33 cellular contexts compared by ENCODE assay signal in the genomic region with DNA sequence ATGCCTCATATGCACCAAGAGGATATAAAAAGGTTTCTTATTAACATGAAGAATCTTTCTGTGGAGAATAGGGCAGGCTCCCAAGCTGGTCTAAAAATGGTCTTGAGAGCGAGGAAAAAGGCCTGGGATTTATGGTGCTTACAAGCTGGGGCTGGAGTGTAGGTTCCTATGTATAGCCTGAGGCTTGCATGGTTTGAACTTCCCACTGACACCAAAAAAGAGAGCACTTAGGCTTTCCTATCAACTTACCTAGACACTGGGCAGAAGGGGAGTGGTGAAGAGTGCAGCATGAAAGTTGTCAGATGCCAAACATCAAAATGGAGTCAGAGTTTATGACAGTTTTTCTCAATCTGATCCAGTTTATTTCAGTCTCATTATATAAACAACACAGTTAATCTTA.
"Had no signal": no experiment of that assay in that cellular context is flagged by ENCODE, and none has a peak within 500 bp of the region (broad histone marks: within the 10 kb centered on the region; RNA-seq: fewer than 3 reads in every experiment).

No MANE protein-coding gene starts in this region.

- H3K27ac Mint-ChIP-seq: activated B cell treated with CpG ODN at 0.5 μM for 24 hours; activated CD4-positive, alpha-beta memory T cell treated with anti-CD3 and anti-CD28 coated beads for 36 hours; activated CD4-positive, alpha-beta T cell treated with anti-CD3 and anti-CD28 coated beads, Interleukin-2, amount 10 ng/mL, durations not matched to agents 24 days and 14 days; activated CD8-positive, alpha-beta T cell treated with anti-CD3 and anti-CD28 coated beads for 36 hours; activated naive CD4-positive, alpha-beta T cell treated with anti-CD3 and anti-CD28 coated beads for 36 hours; activated naive CD4-positive, alpha-beta T cell treated with anti-CD3 and anti-CD28 coated beads, Interleukin-2, amount 50 U/mL, for 72 hours; activated naive CD8-positive, alpha-beta T cell treated with anti-CD3 and anti-CD28 coated beads for 36 hours; activated T-cell treated with anti-CD3 and anti-CD28 coated beads, Interleukin-2, amount 50 U/mL, for 72 hours; activated T-helper 1 cell treated with anti-CD3 and anti-CD28 coated beads, Interleukin-12 subunit alpha, Interleukin-12 subunit beta, Interleukin-2, Interleukin-4 antibody, amounts not matched to agents 30 ng/mL and 10 ng/mL and 1 ng/mL, durations not matched to agents 14 hours and 24 hours and 36 hours; activated T-helper 17 cell treated with anti-CD3 and anti-CD28 coated beads, Interleukin-2, amount 50 U/mL, for 72 hours; T-helper 1 cell treated with Interleukin-12 subunit alpha and Interleukin-12 subunit beta and Interleukin-4 antibody, amounts not matched to agents 30 μg/mL and 1 μg/mL, for 36 hours; T-helper 2 cell treated with Interferon-gamma antibody and Interleukin-4, amounts not matched to agents 5 μg/mL and 100 μg/mL, for 36 hours had no signal

- H3K4me3 Mint-ChIP-seq: activated B cell treated with CpG ODN at 0.5 μM for 24 hours; activated CD4-positive, alpha-beta memory T cell treated with anti-CD3 and anti-CD28 coated beads for 36 hours; activated CD4-positive, alpha-beta T cell treated with anti-CD3 and anti-CD28 coated beads, Interleukin-2, amount 10 ng/mL, durations not matched to agents 24 days and 14 days; activated CD8-positive, alpha-beta T cell treated with anti-CD3 and anti-CD28 coated beads for 36 hours; activated naive CD4-positive, alpha-beta T cell treated with anti-CD3 and anti-CD28 coated beads for 36 hours; activated naive CD8-positive, alpha-beta T cell treated with anti-CD3 and anti-CD28 coated beads for 36 hours; activated T-cell treated with anti-CD3 and anti-CD28 coated beads, Interleukin-2, amount 50 U/mL, for 4 hours; activated T-cell treated with anti-CD3 and anti-CD28 coated beads, Interleukin-2, amount 50 U/mL, for 72 hours; activated T-helper 1 cell treated with anti-CD3 and anti-CD28 coated beads, Interleukin-12 subunit alpha, Interleukin-12 subunit beta, Interleukin-2, Interleukin-4 antibody, amounts not matched to agents 30 ng/mL and 10 ng/mL and 1 ng/mL, durations not matched to agents 14 hours and 24 hours and 36 hours; activated T-helper 17 cell treated with anti-CD3 and anti-CD28 coated beads, Interleukin-2, amount 50 U/mL, for 72 hours; T-helper 1 cell treated with Interleukin-12 subunit alpha and Interleukin-12 subunit beta and Interleukin-4 antibody, amounts not matched to agents 30 μg/mL and 1 μg/mL, for 36 hours; T-helper 2 cell treated with Interferon-gamma antibody and Interleukin-4, amounts not matched to agents 5 μg/mL and 100 μg/mL, for 36 hours had no signal

- ATAC-seq: activated CD8-positive, alpha-beta T cell treated with anti-CD3 and anti-CD28 coated beads for 36 hours; activated naive CD4-positive, alpha-beta T cell treated with anti-CD3 and anti-CD28 coated beads, Interleukin-2, amount 50 U/mL, for 72 hours; activated T-cell treated with anti-CD3 and anti-CD28 coated beads, Interleukin-2, amount 50 U/mL, for 4 hours; activated T-cell treated with anti-CD3 and anti-CD28 coated beads, Interleukin-2, amount 50 U/mL, for 72 hours; activated T-helper 17 cell treated with anti-CD3 and anti-CD28 coated beads, Interleukin-2, amount 50 U/mL, for 72 hours; body of pancreas had no signal

- H3K36me3 Mint-ChIP-seq: activated CD4-positive, alpha-beta memory T cell treated with anti-CD3 and anti-CD28 coated beads for 36 hours; activated naive CD4-positive, alpha-beta T cell treated with anti-CD3 and anti-CD28 coated beads, Interleukin-2, amount 50 U/mL, for 72 hours; activated naive CD8-positive, alpha-beta T cell treated with anti-CD3 and anti-CD28 coated beads for 36 hours had no signal

- DNase-seq: activated B cell treated with CpG ODN at 0.5 μM for 24 hours; activated CD4-positive, alpha-beta memory T cell treated with anti-CD3 and anti-CD28 coated beads for 36 hours; activated CD4-positive, alpha-beta T cell treated with anti-CD3 and anti-CD28 coated beads for 4 hours; activated CD4-positive, alpha-beta T cell treated with anti-CD3 and anti-CD28 coated beads, Interleukin-2, amount 10 ng/mL, durations not matched to agents 24 days and 14 days; activated CD4-positive, alpha-beta T cell treated with anti-CD3 and anti-CD28 coated beads, Interleukin-2, amount 50 U/mL, for 1 hour; activated CD4-positive, alpha-beta T cell treated with anti-CD3 and anti-CD28 coated beads, Interleukin-2, amount 50 U/mL, for 4 hours; activated CD4-positive, CD25-positive, alpha-beta regulatory T cell treated with anti-CD3 and anti-CD28 coated beads, Interleukin-2, amount 50 U/mL, for 72 hours; activated CD8-positive, alpha-beta memory T cell treated with anti-CD3 and anti-CD28 coated beads, Interleukin-2, amount 50 U/mL, for 4 hours; activated CD8-positive, alpha-beta T cell treated with anti-CD3 and anti-CD28 coated beads for 36 hours; activated effector memory CD4-positive, alpha-beta T cell treated with anti-CD3 and anti-CD28 coated beads, Interleukin-2, amount 50 U/mL, for 16 hours; activated gamma-delta T cell treated with Interleukin-2 at 50 U/mL for 16 hours; activated naive CD4-positive, alpha-beta T cell; activated naive CD4-positive, alpha-beta T cell treated with anti-CD3 and anti-CD28 coated beads for 36 hours; activated naive CD4-positive, alpha-beta T cell treated with anti-CD3 and anti-CD28 coated beads, Interleukin-2, amount 50 U/mL, for 16 hours; activated naive CD8-positive, alpha-beta T cell treated with anti-CD3 and anti-CD28 coated beads for 36 hours; activated T-cell treated with anti-CD3 and anti-CD28 coated beads for 4 hours; activated T-cell treated with anti-CD3 and anti-CD28 coated beads, Interleukin-2, amount 50 U/mL, for 1 hour; activated T-cell treated with anti-CD3 and anti-CD28 coated beads, Interleukin-2, amount 50 U/mL, for 4 hours; activated T-cell treated with anti-CD3 and anti-CD28 coated beads, Interleukin-2, amount 50 U/mL, for 72 hours; adrenal gland; amniotic stem cell; aorta; body of pancreas; brain microvascular endothelial cell; central memory CD4-positive, alpha-beta T cell; T-helper 1 cell; T-helper 2 cell; T-helper 9 cell had no signal

- H3K27me3 Mint-ChIP-seq: activated B cell treated with CpG ODN at 0.5 μM for 24 hours; activated CD4-positive, alpha-beta memory T cell treated with anti-CD3 and anti-CD28 coated beads for 36 hours; activated CD4-positive, alpha-beta T cell treated with anti-CD3 and anti-CD28 coated beads, Interleukin-2, amount 10 ng/mL, durations not matched to agents 24 days and 14 days; activated CD8-positive, alpha-beta T cell treated with anti-CD3 and anti-CD28 coated beads for 36 hours; activated naive CD8-positive, alpha-beta T cell treated with anti-CD3 and anti-CD28 coated beads for 36 hours; activated T-helper 17 cell treated with anti-CD3 and anti-CD28 coated beads, Interleukin-2, amount 50 U/mL, for 72 hours had no signal

- H3K9me3 Mint-ChIP-seq: activated CD4-positive, alpha-beta T cell treated with anti-CD3 and anti-CD28 coated beads, Interleukin-2, amount 10 ng/mL, durations not matched to agents 24 days and 14 days; activated naive CD4-positive, alpha-beta T cell treated with anti-CD3 and anti-CD28 coated beads for 36 hours had no signal

- H3K4me1 Mint-ChIP-seq: activated B cell treated with CpG ODN at 0.5 μM for 24 hours; activated CD4-positive, alpha-beta T cell treated with anti-CD3 and anti-CD28 coated beads, Interleukin-2, amount 10 ng/mL, durations not matched to agents 24 days and 14 days; activated naive CD8-positive, alpha-beta T cell treated with anti-CD3 and anti-CD28 coated beads for 36 hours; activated T-helper 17 cell treated with anti-CD3 and anti-CD28 coated beads, Interleukin-2, amount 50 U/mL, for 72 hours had no signal
